ENCODE assay signal across 7 cellular contexts in genomic region chr7:130490888-130491771, GRCh38. TPM values are rescaled to one million over a fixed set of nuclear protein-coding genes. Genes with fewer than 3 reads are reported as not detected.
A peak's percentile ranks its signal among the peaks of the same experiment; 100 is the strongest.
DNase-seq lines count a peak whose midpoint lies in the region; ATAC-seq and TF ChIP-seq lines count a peak whose summit lies in the region.

No MANE protein-coding gene starts in this region.

- no peaks in the 10 kb centered on the region for H3K36me3 ChIP-seq in mesendoderm (ENCODE audit: control insufficient read depth, insufficient read depth, low read length)

- peaks cover 3% of the 10 kb centered on the region for H3K4me1 ChIP-seq in mesendoderm (ENCODE audit: control insufficient read depth, low read depth, low read length)

- H3K56ac ChIP-seq in mesendoderm (ENCODE audit: low read length), result peak overlapping the region; percentile 69

- H3K27me3 Mint-ChIP-seq in T-helper 17 cell, result peaks cover 66% of the 10 kb centered on the region
- H3K27me3 Mint-ChIP-seq in effector memory CD8-positive, alpha-beta T cell, result peaks cover 43 to 79% of the 10 kb centered on the region in 2 donors

- peak overlapping the region; percentile 59 for H3K9ac ChIP-seq in mesendoderm (ENCODE audit: low read length)

- WGBS in mesendoderm (ENCODE audit: extremely low coverage, insufficient coverage, low lambda C conversion rate), result no CpG with 5 or more reads among the region's 61 CpGs

- no peak overlapping the region for H2BK15ac ChIP-seq in mesendoderm (replicated peaks; ENCODE audit: low read depth)

- no peak overlapping the region for H3K27ac Mint-ChIP-seq in T-helper 17 cell
- no peak overlapping the region for H3K27ac Mint-ChIP-seq in effector memory CD8-positive, alpha-beta T cell

- H2BK5ac ChIP-seq in mesendoderm (ENCODE audit: low read length), result no peak overlapping the region

- peaks cover 13% of the 10 kb centered on the region for H3K4me1 Mint-ChIP-seq in T-helper 17 cell
- peaks cover 15 to 16% of the 10 kb centered on the region in 2 donors for H3K4me1 Mint-ChIP-seq in effector memory CD8-positive, alpha-beta T cell (ENCODE audit: low read depth in 2 of 2)

- H3K36me3 Mint-ChIP-seq in T-helper 17 cell (ENCODE audit: low read depth), result peaks cover 3% of the 10 kb centered on the region
- H3K36me3 Mint-ChIP-seq in effector memory CD8-positive, alpha-beta T cell (ENCODE audit: insufficient read depth), result peaks cover 3% of the 10 kb centered on the region

- peak overlapping the region; percentile 9 for H3K4me3 ChIP-seq in mesendoderm (ENCODE audit: low read length)

- H4K5ac ChIP-seq in mesendoderm (ENCODE audit: low read length), result no peak overlapping the region

- DNase-seq in T-helper 17 cell (peak in 1 of 3 donors; percentile 14), mesendoderm (no peak), COLO829 (ENCODE audit: low spot score) (no peak)
- peak in 2 of 3 experiments; percentile 14 to 17 for DNase-seq in effector memory CD8-positive, alpha-beta T cell
- DNase-seq in activated CD4-positive, CD25-positive, alpha-beta regulatory T cell (lab: John Stamatoyannopoulos, UW), result no peak

- peaks cover 19% of the 10 kb centered on the region for H3K79me2 ChIP-seq in mesendoderm (ENCODE audit: control insufficient read depth, insufficient read depth, low read length)

- H4K8ac ChIP-seq in mesendoderm (ENCODE audit: low read depth, low read length), result no peak overlapping the region

- no peak overlapping the region for H3K27ac ChIP-seq in mesendoderm (ENCODE audit: low read depth, low read length)
- peak overlapping the region; percentile 40 for H3K27ac ChIP-seq in temporal lobe (ENCODE audit: low read depth, low read length)

- H3K27me3 ChIP-seq in mesendoderm (ENCODE audit: insufficient read depth, low read length, poor library complexity), result peaks cover 6% of the 10 kb centered on the region

- no peak for ATAC-seq in T-helper 17 cell
- ATAC-seq in effector memory CD8-positive, alpha-beta T cell (replicated peaks), result peak; percentile 23

- no peak overlapping the region for H3K23ac ChIP-seq in mesendoderm (ENCODE audit: low read length)

- no peak overlapping the region for H3K18ac ChIP-seq in mesendoderm (ENCODE audit: low read length)

- no peak overlapping the region for H2BK120ac ChIP-seq in mesendoderm (ENCODE audit: low read depth, low read length)

- H3K9me3 ChIP-seq in T-helper 17 cell (ENCODE audit: control insufficient read depth, low read length, poor library complexity, severe bottlenecking), result no peaks in the 10 kb centered on the region

- H2AK5ac ChIP-seq in mesendoderm (ENCODE audit: low read length), result no peak overlapping the region

- no peaks in the 10 kb centered on the region for H3K9me3 Mint-ChIP-seq in effector memory CD8-positive, alpha-beta T cell

- H3K4ac ChIP-seq in mesendoderm (ENCODE audit: low read depth, low read length), result no peak overlapping the region

- H3K4me3 Mint-ChIP-seq in T-helper 17 cell, result peak overlapping the region; percentile 70
- H3K4me3 Mint-ChIP-seq in effector memory CD8-positive, alpha-beta T cell, result peak overlapping the region; percentile 64 to 71

- peaks cover 11% of the 10 kb centered on the region for H3K79me1 ChIP-seq in mesendoderm (ENCODE audit: low read length)

- peak; percentile 58 for TF ChIP-seq CTCF in GM12874 (IDR thresholded peaks at IDR 0.05; ENCODE audit: insufficient read depth, low read depth, low read length)

- peak overlapping the region; percentile 59 for H3K4me2 ChIP-seq in mesendoderm (ENCODE audit: low read length)

RNA-seq across cellular contexts. Expression of gene MEST, which starts 0.8 kb away (rescaled TPM):
- total RNA-seq in T-helper 17 cell (1 to 10 TPM; 4.6 to 5.1 TPM), temporal lobe (68.1 TPM)
- 123 TPM for polyA plus RNA-seq in mesendoderm (2013, experiment 1 of 2)
- 117 TPM for polyA plus RNA-seq in mesendoderm (2013, experiment 2 of 2)

RNA-seq across cellular contexts. Expression of gene CEP41, which starts 50.3 kb away (rescaled TPM):
- total RNA-seq in T-helper 17 cell (1 to 10 TPM; 3.2 to 6.0 TPM), temporal lobe (15.0 TPM)
- polyA plus RNA-seq in mesendoderm (2013, experiment 1 of 2), result 11.1 TPM
- 11.3 TPM for polyA plus RNA-seq in mesendoderm (2013, experiment 2 of 2)

Comparison
In these comparisons a context has a peak if more than half of its experiments do, and no peak if none do; other contexts are left out.
1. DNase-seq: peak in effector memory CD8-positive, alpha-beta T cell (2 of 3); none in mesendoderm (single experiment), COLO829 (single experiment) and activated CD4-positive, CD25-positive, alpha-beta regulatory T cell (0 of 4).
2. RNA of gene MEST, which starts 0.8 kb away (total RNA-seq): 68.1 TPM in temporal lobe (single experiment); 4.6 to 5.1 TPM in T-helper 17 cell; every median in the first group is over 10 times any median in the second.